ENCODE assay signal across 25 cellular contexts in the genomic region with DNA sequence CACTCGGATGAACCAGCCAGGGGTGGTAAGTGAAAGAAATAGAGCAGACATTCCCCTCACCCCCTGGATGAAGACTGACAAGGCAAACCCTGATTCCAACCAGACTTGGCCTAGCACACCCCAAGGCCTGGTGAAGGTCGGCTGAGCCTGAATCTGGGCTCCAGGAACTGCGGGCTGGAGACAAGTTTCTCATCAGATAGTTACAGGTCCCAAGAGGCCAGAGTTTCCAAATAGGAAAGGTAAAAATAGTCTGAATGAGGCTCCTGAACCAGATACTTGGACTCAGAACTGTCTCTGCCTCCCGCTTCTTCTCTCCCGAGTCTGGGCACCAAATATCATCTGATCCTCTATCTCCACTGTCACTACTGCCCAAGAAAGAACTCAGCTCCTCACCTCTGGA. TPM values are rescaled to one million over a fixed set of nuclear protein-coding genes. Genes with fewer than 3 reads are reported as not detected.
DNase-seq lines count a peak whose midpoint lies in the region; ATAC-seq, FAIRE-seq and TF ChIP-seq lines count a peak whose summit lies in the region.
"Had no signal": no experiment of that assay in that cellular context is flagged by ENCODE, and none has a peak within 500 bp of the region (broad histone marks: within the 10 kb centered on the region; RNA-seq: fewer than 3 reads in every experiment).

No MANE protein-coding gene starts in this region.

- H3K36me3 Mint-ChIP-seq in progenitor cell of endocrine pancreas (ENCODE audit: insufficient read depth): no peaks in the 10 kb centered on the region

- H2BK12ac ChIP-seq in mesenchymal stem cell (ENCODE audit: low read length in 2 of 2): no peak overlapping the region

- H4K91ac ChIP-seq in mesenchymal stem cell (ENCODE audit: low read length): no peak overlapping the region

- peak overlapping the region; percentile 25 for H3K27ac Mint-ChIP-seq in progenitor cell of endocrine pancreas
- H3K27ac Mint-ChIP-seq: HFFc6 had no signal

- peak overlapping the region in 6 of 10 experiments; percentile 6 to 34 (median 28); a peak in 8 of 20 replicates for H3K4me3 ChIP-seq in BLaER1 treated with 17β-estradiol and CSF1 and Interleukin-3, amounts not matched to agents 10 nM and 100 nM
- H3K4me3 ChIP-seq in HEK293 (ENCODE audit: low read depth, low read length) (no peak overlapping the region), mesenchymal stem cell (ENCODE audit: insufficient read depth in 1 of 2, low read depth in 1 of 2, low read length in 2 of 2) (no peak overlapping the region), ascending aorta (no peak overlapping the region)
- H3K4me3 ChIP-seq: K562, MG63, SJCRH30 had no signal

- H3K4me3 Mint-ChIP-seq in progenitor cell of endocrine pancreas (ENCODE audit: low read depth): no peak overlapping the region
- H3K4me3 Mint-ChIP-seq: CD4-positive, alpha-beta memory T cell; HFFc6 had no signal

- no peaks in the 10 kb centered on the region for H3K27me3 Mint-ChIP-seq in progenitor cell of endocrine pancreas
- H3K27me3 Mint-ChIP-seq: CD4-positive, alpha-beta memory T cell had no signal

- H2AK5ac ChIP-seq in mesenchymal stem cell (ENCODE audit: low read length, severe bottlenecking): no peak overlapping the region

- H3K23ac ChIP-seq in mesenchymal stem cell (ENCODE audit: low read length in 2 of 2): peak overlapping the region in 1 of 2 experiments; percentile 52

- peak overlapping the region; percentile 43 to 91 (median 82) for H3K4me2 ChIP-seq in BLaER1 treated with 17β-estradiol and CSF1 and Interleukin-3, amounts not matched to agents 10 nM and 100 nM
- no peak overlapping the region for H3K4me2 ChIP-seq in mesenchymal stem cell (ENCODE audit: low read length, poor library complexity, severe bottlenecking)

- peak overlapping the region; percentile 89 for H2BK15ac ChIP-seq in mesenchymal stem cell (ENCODE audit: low read depth, poor library complexity, severe bottlenecking)

- no peak overlapping the region for H2AFZ ChIP-seq in mesenchymal stem cell (ENCODE audit: low read depth, low read length)

- intact Hi-C loops in ascending aorta (cut with DNase I): no loop called here

- H3K9me3 Mint-ChIP-seq in progenitor cell of endocrine pancreas (ENCODE audit: low read depth): no peaks in the 10 kb centered on the region
- H3K9me3 Mint-ChIP-seq: CD4-positive, alpha-beta memory T cell; HFFc6 had no signal

- DNase-seq in mesenchymal stem cell: no peak
- no peak for DNase-seq in progenitor cell of endocrine pancreas (ENCODE audit: low spot score, unreplicated experiment)
- DNase-seq in RCC 7860 (ENCODE audit: low spot score): no peak
- no peak for DNase-seq in ascending aorta (ENCODE audit: low spot score in 2 of 2)
- DNase-seq: Caco-2; CD4-positive, alpha-beta memory T cell; H7; HFFc6; MG63; NCI-H1048; NCI-H1417 treated with DMSO at 0.1 percent for 48 hours; NCI-H187 treated with DMSO at 0.1 percent for 48 hours; NCI-H2107; NCI-H2227 treated with DMSO at 0.1 percent for 48 hours; NCI-H510A; NCI-H748 treated with DMSO at 0.1 percent for 48 hours; NK-92 treated with Interleukin-12 subunit alpha and Interleukin-12 subunit beta, amount 100 ng/mL, for 24 hours; SJCRH30 had no signal

- no peaks in the 10 kb centered on the region for H3K27me3 ChIP-seq in BLaER1 treated with 17β-estradiol and CSF1 and Interleukin-3, amounts not matched to agents 10 nM and 100 nM
- no peaks in the 10 kb centered on the region for H3K27me3 ChIP-seq in mesenchymal stem cell (ENCODE audit: control insufficient read depth in 1 of 2, insufficient read depth in 1 of 2, low read length in 2 of 2)
- no peaks in the 10 kb centered on the region for H3K27me3 ChIP-seq in ascending aorta
- H3K27me3 ChIP-seq: MG63, SJCRH30 had no signal

- no peak overlapping the region for H3K14ac ChIP-seq in mesenchymal stem cell (ENCODE audit: low read length in 2 of 2)

- H3K4ac ChIP-seq in mesenchymal stem cell (ENCODE audit: low read depth in 1 of 2, low read length in 2 of 2): no peak overlapping the region

- H3K4me1 ChIP-seq in BLaER1 treated with 17β-estradiol and CSF1 and Interleukin-3, amounts not matched to agents 10 nM and 100 nM: peaks cover 36 to 78% (median 68%) of the 10 kb centered on the region in 10 experiments
- H3K4me1 ChIP-seq in HEK293 (ENCODE audit: control insufficient read depth, insufficient read depth, low read length): peaks cover 2% of the 10 kb centered on the region; the same call in 1 of the 2 replicates
- H3K4me1 ChIP-seq in mesenchymal stem cell (ENCODE audit: control insufficient read depth, insufficient read depth, low read depth, low read length): peaks cover 2% of the 10 kb centered on the region
- H3K4me1 ChIP-seq in ascending aorta: no peaks in the 10 kb centered on the region
- H3K4me1 ChIP-seq: Caco-2, SJCRH30 had no signal

- H3K79me1 ChIP-seq in mesenchymal stem cell (replicated peaks; ENCODE audit: low read length, poor library complexity, severe bottlenecking): peaks cover 9% of the 10 kb centered on the region

- H3K9me3 ChIP-seq in BLaER1 treated with 17β-estradiol and CSF1 and Interleukin-3, amounts not matched to agents 10 nM and 100 nM (replicated peaks in 1 of 11): no peaks in the 10 kb centered on the region
- no peaks in the 10 kb centered on the region for H3K9me3 ChIP-seq in HEK293 (ENCODE audit: control insufficient read depth, insufficient read depth, low read depth, low read length)
- H3K9me3 ChIP-seq in mesenchymal stem cell (ENCODE audit: control insufficient read depth, low read length): no peaks in the 10 kb centered on the region
- H3K9me3 ChIP-seq in ascending aorta: no peaks in the 10 kb centered on the region
- H3K9me3 ChIP-seq: Caco-2, MG63, SJCRH30 had no signal

- no peak for ATAC-seq in HG02981 (IDR thresholded peaks at IDR 0.05; ENCODE audit: unreplicated experiment)
- ATAC-seq: K562, Panc1 had no signal

- H3K36me3 ChIP-seq in BLaER1 treated with 17β-estradiol and CSF1 and Interleukin-3, amounts not matched to agents 10 nM and 100 nM: peaks cover 0 to 6% (median 0%) of the 10 kb centered on the region in 11 experiments; a peak in 3 of 22 replicates
- no peaks in the 10 kb centered on the region for H3K36me3 ChIP-seq in HEK293 (ENCODE audit: control insufficient read depth in 2 of 2, insufficient read depth in 1 of 2, low read length in 2 of 2)
- H3K36me3 ChIP-seq in mesenchymal stem cell (ENCODE audit: control insufficient read depth in 1 of 2, insufficient read depth in 2 of 2, low read depth in 1 of 2, low read length in 2 of 2): peaks cover under 1 to 4% of the 10 kb centered on the region in 2 experiments
- H3K36me3 ChIP-seq in ascending aorta: peaks cover 0 to 5% of the 10 kb centered on the region in 2 donors
- H3K36me3 ChIP-seq: MG63, SJCRH30 had no signal

- H2BK120ac ChIP-seq in mesenchymal stem cell (ENCODE audit: low read depth, low read length): no peak overlapping the region

- H4K20me1 ChIP-seq in BLaER1 treated with 17β-estradiol and CSF1 and Interleukin-3, amounts not matched to agents 10 nM and 100 nM: peaks cover 0 to 35% (median 0%) of the 10 kb centered on the region in 11 experiments; a peak in 2 of 22 replicates

- POLR2A ChIA-PET in HEK293 (lab: Yijun Ruan, JAX): interaction anchor here (0.9 kb wide), 1 partner anchor 8 kb away, joined by 3 read pairs; a partner anchor contains a TSS

- H3K9ac ChIP-seq in BLaER1 treated with 17β-estradiol and CSF1 and Interleukin-3, amounts not matched to agents 10 nM and 100 nM: peak overlapping the region; percentile 47 to 82 (median 74)
- peak overlapping the region; percentile 15 for H3K9ac ChIP-seq in mesenchymal stem cell (ENCODE audit: low read length)

- no peak overlapping the region for H3K18ac ChIP-seq in mesenchymal stem cell (ENCODE audit: low read depth in 1 of 2, low read length in 2 of 2)

- no peak for FAIRE-seq in RCC 7860 (lab: Jason Lieb, UNC)
- FAIRE-seq: GM12892, K562 had no signal

- no peak overlapping the region for H2BK5ac ChIP-seq in mesenchymal stem cell (ENCODE audit: low read depth, low read length, poor library complexity, severe bottlenecking)

- 82% methylated on average over 4 of the region's 5 CpGs for WGBS in mesenchymal stem cell

- CTCF ChIA-PET in HEK293 (lab: Yijun Ruan, JAX): no interaction called here

- no peak for TF ChIP-seq CTCF in HEK293 (tag by site-specific recombination; IDR thresholded peaks at IDR 0.05)
- no peak for TF ChIP-seq CTCF in progenitor cell of endocrine pancreas (IDR thresholded peaks at IDR 0.05; ENCODE audit: unreplicated experiment)
- no peak for TF ChIP-seq CTCF in ascending aorta (IDR thresholded peaks at IDR 0.05)

- H4K8ac ChIP-seq in mesenchymal stem cell (ENCODE audit: low read length): no peak overlapping the region

- H3K4me1 Mint-ChIP-seq in progenitor cell of endocrine pancreas (ENCODE audit: low read depth): no peaks in the 10 kb centered on the region

- H3K27ac ChIP-seq in BLaER1 treated with 17β-estradiol and CSF1 and Interleukin-3, amounts not matched to agents 10 nM and 100 nM: peak overlapping the region in 10 of 11 experiments; percentile 11 to 91 (median 80); a peak in 19 of 22 replicates
- H3K27ac ChIP-seq in HEK293 (ENCODE audit: extremely low read depth, low read depth, low read length) (no peak overlapping the region), mesenchymal stem cell (ENCODE audit: low read length, poor library complexity, severe bottlenecking) (no peak overlapping the region), ascending aorta (no peak overlapping the region)
- H3K27ac ChIP-seq: SJCRH30 had no signal

TF ChIP-seq in HEK293, 187 proteins besides CTCF, POLR2A, EP300 and RAD21 (continues in another document):
- TF ChIP-seq KLF1 (tag by site-specific recombination; IDR thresholded peaks at IDR 0.05) (no peak), ZBTB8A (tag by site-specific recombination; IDR thresholded peaks at IDR 0.05) (peak; percentile 43), SP2 (tag by site-specific recombination; IDR thresholded peaks at IDR 0.05) (no peak)

RNA-seq across cellular contexts. Expression of a gene that starts 7.8 kb away (rescaled TPM):
- 30.6 TPM for polyA plus RNA-seq in mesenchymal stem cell (2013, experiment 1 of 2)
- 33.0 TPM for polyA plus RNA-seq in mesenchymal stem cell (2013, experiment 2 of 2)
- total RNA-seq in progenitor cell of endocrine pancreas (21.1 and 21.2 TPM in 2 replicates), ascending aorta (59.3 TPM)

RNA-seq across cellular contexts. Expression of a gene that starts 8.2 kb away (rescaled TPM):
- polyA plus RNA-seq in mesenchymal stem cell (2013, experiment 1 of 2): 145 TPM
- polyA plus RNA-seq in mesenchymal stem cell (2013, experiment 2 of 2): 148 TPM
- total RNA-seq in progenitor cell of endocrine pancreas: 109 and 120 TPM in 2 replicates
- total RNA-seq in ascending aorta: 66.8 TPM

RNA-seq across cellular contexts. Expression of a gene that starts 39.2 kb away (rescaled TPM):
- polyA plus RNA-seq in mesenchymal stem cell (2013, experiment 1 of 2): not detected
- not detected for polyA plus RNA-seq in mesenchymal stem cell (2013, experiment 2 of 2)
- total RNA-seq in progenitor cell of endocrine pancreas: 0.12 TPM in 1 of 2 replicates, not detected in the other
- not detected for total RNA-seq in ascending aorta
- total RNA-seq: Caco-2; CD4-positive, alpha-beta memory T cell; H7; HFFc6; K562; LHCN-M2 had no signal
- polyA plus RNA-seq: K562 had no signal

Comparison
In these comparisons a context has a peak if more than half of its experiments do, and no peak if none do; other contexts are left out.
1. H3K27ac ChIP-seq: peak in BLaER1 treated with 17β-estradiol and CSF1 and Interleukin-3, amounts not matched to agents 10 nM and 100 nM (10 of 11); none in HEK293 (single experiment), mesenchymal stem cell (single experiment) and ascending aorta (0 of 2).
2. H3K4me3 ChIP-seq: peak in BLaER1 treated with 17β-estradiol and CSF1 and Interleukin-3, amounts not matched to agents 10 nM and 100 nM (6 of 10); none in HEK293 (single experiment), mesenchymal stem cell (0 of 2) and ascending aorta (0 of 2).